16 cellular contexts compared by ENCODE assay signal in the genomic region with DNA sequence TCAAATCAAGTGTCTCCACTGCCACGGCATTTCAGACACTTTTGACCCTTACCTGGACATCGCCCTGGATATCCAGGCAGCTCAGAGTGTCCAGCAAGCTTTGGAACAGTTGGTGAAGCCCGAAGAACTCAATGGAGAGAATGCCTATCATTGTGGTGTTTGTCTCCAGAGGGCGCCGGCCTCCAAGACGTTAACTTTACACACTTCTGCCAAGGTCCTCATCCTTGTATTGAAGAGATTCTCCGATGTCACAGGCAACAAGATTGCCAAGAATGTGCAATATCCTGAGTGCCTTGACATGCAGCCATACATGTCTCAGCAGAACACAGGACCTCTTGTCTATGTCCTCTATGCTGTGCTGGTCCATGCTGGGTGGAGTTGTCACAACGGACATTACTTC. TPM values are rescaled to one million over a fixed set of nuclear protein-coding genes. Genes with fewer than 3 reads are reported as not detected.
"Had no signal": no experiment of that assay in that cellular context is flagged by ENCODE, and none has a peak within 500 bp of the region (broad histone marks: within the 10 kb centered on the region; RNA-seq: fewer than 3 reads in every experiment).

No MANE protein-coding gene starts in this region.

RNA-seq across cellular contexts. Expression of a gene that starts 3.9 kb away (rescaled TPM):
- total RNA-seq: esophagus muscularis mucosa; fibroblast of villous mesenchyme; gastrocnemius medialis; heart right ventricle; lower leg skin; mammary epithelial cell; mesenteric fat pad; mononuclear cell; naive thymus-derived CD8-positive, alpha-beta T cell; pancreas; progenitor cell of endocrine pancreas; renal cortical epithelial cell; subcutaneous adipose tissue; testis; tibial nerve had no signal
- polyA plus RNA-seq: heart right ventricle; mammary epithelial cell; naive thymus-derived CD8-positive, alpha-beta T cell; small intestine had no signal

RNA-seq across cellular contexts. Expression of a gene that starts 5.6 kb away (rescaled TPM):
- total RNA-seq: esophagus muscularis mucosa; fibroblast of villous mesenchyme; gastrocnemius medialis; heart right ventricle; lower leg skin; mammary epithelial cell; mesenteric fat pad; mononuclear cell; naive thymus-derived CD8-positive, alpha-beta T cell; pancreas; progenitor cell of endocrine pancreas; renal cortical epithelial cell; subcutaneous adipose tissue; testis; tibial nerve had no signal
- polyA plus RNA-seq: heart right ventricle; mammary epithelial cell; naive thymus-derived CD8-positive, alpha-beta T cell; pancreas; small intestine had no signal

RNA-seq across cellular contexts. Expression of a gene that starts 10.3 kb away (rescaled TPM):
- total RNA-seq: esophagus muscularis mucosa; fibroblast of villous mesenchyme; gastrocnemius medialis; heart right ventricle; lower leg skin; mammary epithelial cell; mesenteric fat pad; mononuclear cell; naive thymus-derived CD8-positive, alpha-beta T cell; pancreas; progenitor cell of endocrine pancreas; renal cortical epithelial cell; subcutaneous adipose tissue; testis; tibial nerve had no signal
- polyA plus RNA-seq: heart right ventricle; mammary epithelial cell; naive thymus-derived CD8-positive, alpha-beta T cell; pancreas; small intestine had no signal

RNA-seq across cellular contexts. Expression of a gene that starts 13.4 kb away (rescaled TPM):
- total RNA-seq: esophagus muscularis mucosa; fibroblast of villous mesenchyme; gastrocnemius medialis; heart right ventricle; lower leg skin; mammary epithelial cell; mesenteric fat pad; mononuclear cell; naive thymus-derived CD8-positive, alpha-beta T cell; pancreas; progenitor cell of endocrine pancreas; renal cortical epithelial cell; subcutaneous adipose tissue; testis; tibial nerve had no signal
- polyA plus RNA-seq: heart right ventricle; mammary epithelial cell; naive thymus-derived CD8-positive, alpha-beta T cell; pancreas; small intestine had no signal

RNA-seq across cellular contexts. Expression of a gene that starts 15.0 kb away (rescaled TPM):
- total RNA-seq: esophagus muscularis mucosa; fibroblast of villous mesenchyme; gastrocnemius medialis; heart right ventricle; lower leg skin; mesenteric fat pad; mononuclear cell; naive thymus-derived CD8-positive, alpha-beta T cell; progenitor cell of endocrine pancreas; renal cortical epithelial cell; subcutaneous adipose tissue; testis; tibial nerve had no signal
- polyA plus RNA-seq: heart right ventricle; mammary epithelial cell; naive thymus-derived CD8-positive, alpha-beta T cell; pancreas; small intestine had no signal
